8 cellular contexts compared by ENCODE assay signal in the genomic region with DNA sequence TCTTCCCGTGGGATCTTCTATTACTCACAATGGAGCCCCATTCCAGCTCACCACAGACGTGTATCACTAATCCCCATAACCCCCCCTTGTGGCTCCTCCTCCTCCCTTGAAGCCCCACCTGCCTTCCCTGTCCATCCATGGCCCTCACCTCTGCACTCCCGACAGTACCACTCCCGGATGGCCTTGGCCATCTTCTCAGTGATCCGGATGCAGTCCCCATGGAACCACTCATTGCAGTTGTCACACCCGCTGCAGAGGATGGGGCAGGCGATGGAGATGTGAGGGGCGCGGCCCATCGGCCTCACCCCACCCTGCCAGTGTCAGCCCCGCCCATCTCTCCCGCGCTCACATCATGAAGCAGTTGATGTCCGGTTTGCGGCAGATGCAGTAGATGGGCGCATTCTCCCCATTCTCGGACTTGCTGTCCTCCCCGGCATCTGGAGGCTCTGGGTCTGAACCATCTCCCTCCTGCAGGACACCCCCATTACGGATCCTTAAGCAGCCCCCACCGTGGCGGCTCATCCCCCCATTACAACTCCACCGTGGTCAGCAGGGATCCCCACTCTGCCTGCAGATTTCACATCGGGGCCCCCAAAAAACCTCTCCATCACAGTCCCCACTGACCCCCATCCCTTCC. TPM values are rescaled to one million over a fixed set of nuclear protein-coding genes. Genes with fewer than 3 reads are reported as not detected.
DNase-seq lines count a peak whose midpoint lies in the region; ATAC-seq and TF ChIP-seq lines count a peak whose summit lies in the region.

No MANE protein-coding gene starts in this region.

- no peaks in the 10 kb centered on the region for H3K27me3 Mint-ChIP-seq in dendritic cell treated with granulocyte-macrophage colony-stimulating factor and Interleukin-4, amounts not matched to agents 40 ng/mL and 50 ng/mL, for 4 days

- H3K4me1 ChIP-seq in heart left ventricle (peaks cover 0 to 27% (median 6%) of the 10 kb centered on the region in 12 donors), muscle layer of colon (ENCODE audit: insufficient read depth, low read length) (peaks cover 6% of the 10 kb centered on the region)

- H3K36me3 Mint-ChIP-seq in dendritic cell treated with granulocyte-macrophage colony-stimulating factor and Interleukin-4, amounts not matched to agents 40 ng/mL and 50 ng/mL, for 4 days (ENCODE audit: low read depth): peaks cover 63% of the 10 kb centered on the region

- CTCF ChIA-PET in RWPE1 (lab: Yijun Ruan, JAX): interaction anchor here (0.5 kb wide), 1 partner anchor 1961 kb away, joined by 8 read pairs; no protein-coding TSS in a partner anchor

- intact Hi-C loops in heart left ventricle (cut with DNase I) (loop anchor here in 6 of 10 donors (5.0 to 10.0 kb wide), 8 partner anchors 86 to 792 kb away; partner anchors contain the start of genes RPL17 (in 2 of the 6), ACAA2 (in 1 of the 6), ELAC1 (in 1 of the 6) and ME2 (in 1 of the 6)), Right ventricle myocardium superior (cut with DNase I) (no loop called here)
- intact Hi-C loops in dendritic cell treated with granulocyte-macrophage colony-stimulating factor and Interleukin-4, amounts not matched to agents 40 ng/mL and 50 ng/mL, for 4 days (cut with micrococcal nuclease): loop anchor here (1.0 to 10.0 kb wide), 3 partner anchors 20 to 792 kb away; partner anchors contain the start of genes ACAA2, CFAP53 and RPL17

- TF ChIP-seq CTCF in heart left ventricle (IDR thresholded peaks at IDR 0.05): no peak
- no peak for TF ChIP-seq CTCF in RWPE1 (conservative IDR thresholded peaks at IDR 0.05; ENCODE audit: low read depth)

- H3K36me3 ChIP-seq in heart left ventricle: peaks cover 0 to 35% (median 20%) of the 10 kb centered on the region in 9 donors
- H3K36me3 ChIP-seq in muscle layer of colon (ENCODE audit: insufficient read depth, low read length): peaks cover 24% of the 10 kb centered on the region

- no peaks in the 10 kb centered on the region for H3K27me3 ChIP-seq in heart left ventricle
- no peaks in the 10 kb centered on the region for H3K27me3 ChIP-seq in muscle layer of colon (ENCODE audit: control insufficient read depth in 1 of 2, insufficient read depth in 2 of 2, low read length in 2 of 2)

- H3K4me1 Mint-ChIP-seq in dendritic cell treated with granulocyte-macrophage colony-stimulating factor and Interleukin-4, amounts not matched to agents 40 ng/mL and 50 ng/mL, for 4 days (ENCODE audit: low read depth): peaks cover 61% of the 10 kb centered on the region

- WGBS in heart left ventricle, 4 donors: 29 to 44% (median 33%) methylated on average over 20 to 23 of the region's 23 CpGs

- DNase-seq in heart left ventricle (peak in 3 of 5 donors; percentile 30 to 61 (median 36)), Right ventricle myocardium superior (no peak), RWPE1 (ENCODE audit: low spot score) (peak; percentile 26), NCI-H2171 (lab: John Stamatoyannopoulos, UW) (no peak), GM19240 (ENCODE audit: insufficient read length, low spot score) (no peak)

- H3K27ac Mint-ChIP-seq in dendritic cell treated with granulocyte-macrophage colony-stimulating factor and Interleukin-4, amounts not matched to agents 40 ng/mL and 50 ng/mL, for 4 days: peak overlapping the region; percentile 90

- H3K9ac ChIP-seq in muscle layer of colon (ENCODE audit: low read length): peak overlapping the region; percentile 75

- no peaks in the 10 kb centered on the region for H3K9me3 Mint-ChIP-seq in dendritic cell treated with granulocyte-macrophage colony-stimulating factor and Interleukin-4, amounts not matched to agents 40 ng/mL and 50 ng/mL, for 4 days

- H3K4me3 ChIP-seq in heart left ventricle: peak overlapping the region; percentile 55 to 90 (median 77)
- H3K4me3 ChIP-seq in muscle layer of colon (ENCODE audit: low read depth in 1 of 2, low read length in 2 of 2): peak overlapping the region; percentile 58 to 90

- ATAC-seq in heart left ventricle (no peak), Right ventricle myocardium superior (ENCODE audit: poor library complexity) (no peak), GM21619 (IDR thresholded peaks at IDR 0.05; ENCODE audit: unreplicated experiment) (no peak)

- peak overlapping the region; percentile 92 for H3K4me3 Mint-ChIP-seq in dendritic cell treated with granulocyte-macrophage colony-stimulating factor and Interleukin-4, amounts not matched to agents 40 ng/mL and 50 ng/mL, for 4 days

- H3K27ac ChIP-seq in heart left ventricle: peak overlapping the region in 8 of 12 donors; percentile 81 to 91 (median 86)
- H3K27ac ChIP-seq in RWPE1: peak overlapping the region; percentile 91
- peak overlapping the region; percentile 77 for H3K27ac ChIP-seq in muscle layer of colon (ENCODE audit: low read depth, low read length)

- no peak for TF ChIP-seq POLR2A in heart left ventricle (IDR thresholded peaks at IDR 0.05)

- no peaks in the 10 kb centered on the region for H3K9me3 ChIP-seq in heart left ventricle
- H3K9me3 ChIP-seq in muscle layer of colon (ENCODE audit: low read length): no peaks in the 10 kb centered on the region

- POLR2A ChIA-PET in RWPE1 (lab: Yijun Ruan, JAX; ENCODE audit: low non-redundant PET): no interaction called here

RNA-seq across cellular contexts. Expression of gene CXXC1, which starts 1.0 kb away (rescaled TPM):
- total RNA-seq in heart left ventricle: 10 to 100 TPM; 18.3 to 36.7 (median 33.2) TPM
- polyA plus RNA-seq in heart left ventricle: 10 to 100 TPM; 36.2 to 39.5 TPM
- total RNA-seq in Right ventricle myocardium superior: 39.4 TPM

RNA-seq across cellular contexts. Expression of gene MBD1, which starts 5.2 kb away (rescaled TPM):
- total RNA-seq in heart left ventricle (10 to 100 TPM; 43.9 to 87.7 (median 51.4) TPM), Right ventricle myocardium superior (41.2 TPM)
- polyA plus RNA-seq in heart left ventricle: 10 to 100 TPM; 22.4 to 70.7 TPM

RNA-seq across cellular contexts. Expression of gene CFAP53, which starts 20.2 kb away (rescaled TPM):
- total RNA-seq in heart left ventricle (under 1 TPM in 3 of 9 donors, not detected in 6; 0.14 to 0.62 (median 0.16) TPM), Right ventricle myocardium superior (0.11 TPM)
- under 1 TPM; 0.10 to 0.15 TPM for polyA plus RNA-seq in heart left ventricle

Comparison
In these comparisons a context has a peak if more than half of its experiments do, and no peak if none do; other contexts are left out.
1. DNase-seq: peak in heart left ventricle (3 of 5) and RWPE1 (single experiment); none in Right ventricle myocardium superior (single experiment), NCI-H2171 (single experiment) and GM19240 (single experiment).
2. Peak in every context shown above with its lines, with median percentiles within 50 percentile points of each other: H3K27ac ChIP-seq.